ENCODE assay signal across 10 cellular contexts in genomic region chr7:69967699-69968450, GRCh38.
A peak's percentile ranks its signal among the peaks of the same experiment; 100 is the strongest.
DNase-seq lines count a peak whose midpoint lies in the region; ATAC-seq, FAIRE-seq and TF ChIP-seq lines count a peak whose summit lies in the region.
"Had no signal": no experiment of that assay in that cellular context is flagged by ENCODE, and none has a peak within 500 bp of the region (broad histone marks: within the 10 kb centered on the region; RNA-seq: fewer than 3 reads in every experiment).

No MANE protein-coding gene starts in this region.

- H3K36me3 ChIP-seq in endocrine pancreas (ENCODE audit: control insufficient read depth, insufficient read depth, low read length) (no peaks in the 10 kb centered on the region), muscle layer of colon (ENCODE audit: insufficient read depth, low read length) (no peaks in the 10 kb centered on the region)
- H3K36me3 ChIP-seq: BE2C had no signal

- H3K4me1 ChIP-seq in endocrine pancreas (ENCODE audit: control insufficient read depth, insufficient read depth, low read length) (peaks cover 6% of the 10 kb centered on the region), muscle layer of colon (ENCODE audit: insufficient read depth, low read length) (peaks cover 19% of the 10 kb centered on the region)

- DNase-seq in GM12892 (ENCODE audit: insufficient read length) (no peak), NOMO-1 treated with DMSO at 0.1 percent for 48 hours (lab: John Stamatoyannopoulos, UW; ENCODE audit: unreplicated experiment) (no peak), NCI-H1092 (lab: John Stamatoyannopoulos, UW) (no peak)
- DNase-seq in activated CD4-positive, alpha-beta T cell treated with anti-CD3 and anti-CD28 coated beads, Interleukin-2, amount 50 U/mL, for 48 hours, result no peak
- DNase-seq: T-helper 17 cell had no signal

- H3K27me3 ChIP-seq in endocrine pancreas (ENCODE audit: control insufficient read depth, insufficient read depth, low read length) (no peaks in the 10 kb centered on the region), muscle layer of colon (ENCODE audit: control insufficient read depth in 1 of 2, insufficient read depth in 2 of 2, low read length in 2 of 2) (no peaks in the 10 kb centered on the region)
- H3K27me3 ChIP-seq: BE2C had no signal

- H3K4me3 ChIP-seq in endocrine pancreas (ENCODE audit: control insufficient read depth, insufficient read depth, low read length) (peak overlapping the region; percentile 65), muscle layer of colon (ENCODE audit: low read depth in 1 of 2, low read length in 2 of 2) (no peak overlapping the region)

- ATAC-seq in HG03064 (IDR thresholded peaks at IDR 0.05; ENCODE audit: low read depth, unreplicated experiment) (peak; percentile 63), HG02763 (IDR thresholded peaks at IDR 0.05; ENCODE audit: unreplicated experiment) (no peak)
- ATAC-seq: T-helper 17 cell had no signal

- peak overlapping the region; percentile 17 for H3K27ac ChIP-seq in muscle layer of colon (ENCODE audit: low read depth, low read length)

- FAIRE-seq in GM12892 (lab: Jason Lieb, UNC), result peak; percentile 44

- H3K9ac ChIP-seq in endocrine pancreas (ENCODE audit: control insufficient read depth, insufficient read depth, low read length), result no peak overlapping the region
- no peak overlapping the region for H3K9ac ChIP-seq in muscle layer of colon (ENCODE audit: low read length)

- TF ChIP-seq POLR2A in GM12892 (IDR thresholded peaks at IDR 0.05; ENCODE audit: low read depth, low read length), result no peak

- no peaks in the 10 kb centered on the region for H3K9me3 ChIP-seq in endocrine pancreas (ENCODE audit: control insufficient read depth, low read length)
- H3K9me3 ChIP-seq in muscle layer of colon (ENCODE audit: low read length), result no peaks in the 10 kb centered on the region
- H3K9me3 ChIP-seq: BE2C had no signal
